ENCODE assay signal across 20 cellular contexts in the genomic region with DNA sequence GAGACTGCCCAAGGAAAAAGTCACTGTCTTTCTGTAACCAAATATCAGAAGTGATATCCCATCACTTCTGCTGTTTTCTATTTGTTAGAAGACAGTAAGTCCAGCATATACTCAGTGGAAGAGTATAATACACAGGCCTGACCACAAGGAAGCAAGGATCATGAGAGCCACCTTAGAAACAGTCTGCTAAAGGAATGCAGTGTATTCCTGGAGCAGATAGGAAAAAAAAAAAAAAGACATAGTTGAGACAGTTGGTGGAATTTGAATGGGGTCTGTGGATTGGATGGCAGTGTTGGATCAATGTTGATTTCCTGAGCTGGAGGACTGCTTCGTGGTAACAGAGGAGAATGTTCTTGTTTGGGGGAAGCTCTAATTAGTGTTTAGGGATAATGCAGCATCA. TPM values are rescaled to one million over a fixed set of nuclear protein-coding genes. Genes with fewer than 3 reads are reported as not detected.
"Had no signal": no experiment of that assay in that cellular context is flagged by ENCODE, and none has a peak within 500 bp of the region (broad histone marks: within the 10 kb centered on the region; RNA-seq: fewer than 3 reads in every experiment).

No MANE protein-coding gene starts in this region.

- H3K27ac Mint-ChIP-seq: activated CD8-positive, alpha-beta memory T cell treated with anti-CD3 and anti-CD28 coated beads, Interleukin-2, amount 10 ng/mL, durations not matched to agents 7 days and 5 days; activated naive CD8-positive, alpha-beta T cell; activated T-cell treated with anti-CD3 and anti-CD28 coated beads, Interleukin-2, amount 50 U/mL, for 24 hours; effector memory CD8-positive, alpha-beta T cell; natural killer cell; T-helper 17 cell; type B pancreatic cell had no signal

- DNase-seq: activated CD4-positive, alpha-beta T cell treated with anti-CD3 and anti-CD28 coated beads, Interleukin-2, amount 50 U/mL, for 4 hours; activated CD8-positive, alpha-beta memory T cell treated with anti-CD3 and anti-CD28 coated beads, Interleukin-2, amount 10 ng/mL, durations not matched to agents 7 days and 5 days; activated effector memory CD4-positive, alpha-beta T cell treated with anti-CD3 and anti-CD28 coated beads, Interleukin-2, amount 50 U/mL, for 16 hours; activated T-cell treated with anti-CD3 and anti-CD28 coated beads, Interleukin-2, amount 50 U/mL, for 24 hours; aorta; central memory CD4-positive, alpha-beta T cell; effector memory CD8-positive, alpha-beta T cell; left colon; natural killer cell; occipital lobe; right lobe of liver; stimulated activated CD4-positive, alpha-beta T cell treated with anti-CD3 and anti-CD28 coated beads, Interleukin-4, amount 100 ng/mL, for 1 hour; stimulated activated CD8-positive, alpha-beta memory T cell treated with anti-CD3 and anti-CD28 coated beads, Interleukin-4, amount 100 ng/mL, for 48 hours; stimulated activated naive CD8-positive, alpha-beta T cell treated with anti-CD3 and anti-CD28 coated beads, Interleukin-15, Interleukin-2, amounts not matched to agents 100 U/mL and 50 U/mL, for 24 hours; T-helper 17 cell had no signal

- H3K9me3 ChIP-seq: prostate gland, right lobe of liver, suprapubic skin had no signal

- H3K36me3 Mint-ChIP-seq: activated CD8-positive, alpha-beta memory T cell treated with anti-CD3 and anti-CD28 coated beads, Interleukin-2, amount 10 ng/mL, durations not matched to agents 7 days and 5 days; activated naive CD8-positive, alpha-beta T cell; natural killer cell; type B pancreatic cell had no signal

- H3K9me3 Mint-ChIP-seq: activated T-cell treated with anti-CD3 and anti-CD28 coated beads, Interleukin-2, amount 50 U/mL, for 24 hours; effector memory CD8-positive, alpha-beta T cell; type B pancreatic cell had no signal

- H3K27ac ChIP-seq: prostate gland, right lobe of liver, suprapubic skin had no signal

- H3K4me3 Mint-ChIP-seq: activated CD8-positive, alpha-beta memory T cell treated with anti-CD3 and anti-CD28 coated beads, Interleukin-2, amount 10 ng/mL, durations not matched to agents 7 days and 5 days; activated naive CD8-positive, alpha-beta T cell; activated T-cell treated with anti-CD3 and anti-CD28 coated beads, Interleukin-2, amount 50 U/mL, for 24 hours; effector memory CD8-positive, alpha-beta T cell; natural killer cell; T-helper 17 cell; type B pancreatic cell had no signal

- ATAC-seq: activated CD8-positive, alpha-beta memory T cell treated with anti-CD3 and anti-CD28 coated beads, Interleukin-2, amount 10 ng/mL, durations not matched to agents 7 days and 5 days; effector memory CD8-positive, alpha-beta T cell; left colon; natural killer cell; right lobe of liver; stimulated activated naive CD8-positive, alpha-beta T cell treated with anti-CD3 and anti-CD28 coated beads, Interleukin-15, Interleukin-2, amounts not matched to agents 100 U/mL and 50 U/mL, for 24 hours; T-helper 17 cell had no signal

- H3K4me1 Mint-ChIP-seq: natural killer cell, T-helper 17 cell had no signal

- H3K4me1 ChIP-seq: prostate gland, right lobe of liver, suprapubic skin had no signal

- H3K27me3 ChIP-seq: right lobe of liver, suprapubic skin had no signal

- H3K4me3 ChIP-seq: lung, prostate gland, right lobe of liver, suprapubic skin had no signal

- H3K36me3 ChIP-seq: prostate gland, right lobe of liver, suprapubic skin had no signal

RNA-seq across cellular contexts. Expression of a gene that starts 26.5 kb away (rescaled TPM):
- total RNA-seq: activated CD8-positive, alpha-beta memory T cell treated with anti-CD3 and anti-CD28 coated beads, Interleukin-2, amount 10 ng/mL, durations not matched to agents 7 days and 5 days; natural killer cell; T-helper 17 cell had no signal

RNA-seq across cellular contexts. Expression of a gene that starts 32.1 kb away (rescaled TPM):
- total RNA-seq: activated CD8-positive, alpha-beta memory T cell treated with anti-CD3 and anti-CD28 coated beads, Interleukin-2, amount 10 ng/mL, durations not matched to agents 7 days and 5 days; natural killer cell; T-helper 17 cell had no signal
